Comparison of ENCODE assay signal across 22 cellular contexts in genomic region chr2:26717362-26717761, GRCh38. TPM values are rescaled to one million over a fixed set of nuclear protein-coding genes. Genes with fewer than 3 reads are reported as not detected.
"Had no signal": no experiment of that assay in that cellular context is flagged by ENCODE, and none has a peak within 500 bp of the region (broad histone marks: within the 10 kb centered on the region; RNA-seq: fewer than 3 reads in every experiment).

No MANE protein-coding gene starts in this region.

- H3K36me3 ChIP-seq: spleen, upper lobe of right lung had no signal

- H3K4me1 Mint-ChIP-seq: activated naive CD8-positive, alpha-beta T cell treated with anti-CD3 and anti-CD28 coated beads, Interleukin-2, amount 10 ng/mL, durations not matched to agents 7 days and 5 days; memory B cell had no signal

- H3K4me3 Mint-ChIP-seq: activated naive CD4-positive, alpha-beta T cell treated with anti-CD3 and anti-CD28 coated beads for 36 hours; activated naive CD8-positive, alpha-beta T cell treated with anti-CD3 and anti-CD28 coated beads, Interleukin-2, amount 10 ng/mL, durations not matched to agents 7 days and 5 days; memory B cell; nephron progenitor cell; T-helper 17 cell had no signal

- H3K27ac ChIP-seq: foreskin keratinocyte, hepatocyte, spleen, upper lobe of right lung had no signal

- ATAC-seq: foreskin keratinocyte, T-helper 17 cell, upper lobe of right lung had no signal

- H3K9me3 Mint-ChIP-seq: activated naive CD4-positive, alpha-beta T cell treated with anti-CD3 and anti-CD28 coated beads for 36 hours; activated naive CD8-positive, alpha-beta T cell treated with anti-CD3 and anti-CD28 coated beads, Interleukin-2, amount 10 ng/mL, durations not matched to agents 7 days and 5 days; memory B cell; nephron progenitor cell had no signal

- H3K4me2 ChIP-seq: hepatocyte had no signal

- DNase-seq: activated CD4-positive, alpha-beta T cell treated with anti-CD3 and anti-CD28 coated beads for 4 hours; activated CD4-positive, alpha-beta T cell treated with anti-CD3 and anti-CD28 coated beads, Interleukin-2, amount 50 U/mL, for 48 hours; activated CD4-positive, CD25-positive, alpha-beta regulatory T cell; activated effector memory CD4-positive, alpha-beta T cell treated with Interleukin-2 at 50 U/mL for 16 hours; activated naive CD4-positive, alpha-beta T cell treated with anti-CD3 and anti-CD28 coated beads for 36 hours; activated naive CD8-positive, alpha-beta T cell treated with anti-CD3 and anti-CD28 coated beads, Interleukin-2, amount 10 ng/mL, durations not matched to agents 7 days and 5 days; activated T-cell treated with anti-CD3 and anti-CD28 coated beads, Interleukin-2, amount 50 U/mL, for 48 hours; amygdala; dermis blood vessel endothelial cell; effector CD8-positive, alpha-beta T cell; foreskin keratinocyte; nephron progenitor cell; nucleus accumbens; spleen; stimulated activated CD4-positive, alpha-beta T cell treated with anti-CD3 and anti-CD28 coated beads, Interleukin-4, amount 100 ng/mL, for 1 hour; stimulated activated naive CD4-positive, alpha-beta T cell treated with Interleukin-2 at 50 U/mL for 16 hours; SW 1271; T-helper 17 cell; upper lobe of right lung had no signal

- H3K4me1 ChIP-seq: foreskin keratinocyte had no signal

- H3K4me3 ChIP-seq: hepatocyte, spleen, upper lobe of right lung had no signal

- H3K36me3 Mint-ChIP-seq: activated naive CD8-positive, alpha-beta T cell treated with anti-CD3 and anti-CD28 coated beads, Interleukin-2, amount 10 ng/mL, durations not matched to agents 7 days and 5 days; memory B cell had no signal

- H3K27ac Mint-ChIP-seq: activated naive CD4-positive, alpha-beta T cell treated with anti-CD3 and anti-CD28 coated beads for 36 hours; activated naive CD8-positive, alpha-beta T cell treated with anti-CD3 and anti-CD28 coated beads, Interleukin-2, amount 10 ng/mL, durations not matched to agents 7 days and 5 days; memory B cell; nephron progenitor cell; T-helper 17 cell had no signal

- H3K9me3 ChIP-seq: spleen, upper lobe of right lung had no signal

- H3K27me3 ChIP-seq: hepatocyte, spleen, upper lobe of right lung had no signal

- H2AFZ ChIP-seq: hepatocyte had no signal

RNA-seq across cellular contexts. Expression of gene KCNK3, which starts 24.8 kb away (rescaled TPM):
- total RNA-seq: activated CD8-positive, alpha-beta memory T cell treated with anti-CD3 and anti-CD28 coated beads for 36 hours; activated naive CD4-positive, alpha-beta T cell treated with anti-CD3 and anti-CD28 coated beads for 36 hours; activated naive CD8-positive, alpha-beta T cell treated with anti-CD3 and anti-CD28 coated beads, Interleukin-2, amount 10 ng/mL, durations not matched to agents 7 days and 5 days; foreskin keratinocyte; T-helper 17 cell had no signal
- polyA plus RNA-seq: foreskin keratinocyte had no signal
